14 cellular contexts compared by ENCODE assay signal in the genomic region with DNA sequence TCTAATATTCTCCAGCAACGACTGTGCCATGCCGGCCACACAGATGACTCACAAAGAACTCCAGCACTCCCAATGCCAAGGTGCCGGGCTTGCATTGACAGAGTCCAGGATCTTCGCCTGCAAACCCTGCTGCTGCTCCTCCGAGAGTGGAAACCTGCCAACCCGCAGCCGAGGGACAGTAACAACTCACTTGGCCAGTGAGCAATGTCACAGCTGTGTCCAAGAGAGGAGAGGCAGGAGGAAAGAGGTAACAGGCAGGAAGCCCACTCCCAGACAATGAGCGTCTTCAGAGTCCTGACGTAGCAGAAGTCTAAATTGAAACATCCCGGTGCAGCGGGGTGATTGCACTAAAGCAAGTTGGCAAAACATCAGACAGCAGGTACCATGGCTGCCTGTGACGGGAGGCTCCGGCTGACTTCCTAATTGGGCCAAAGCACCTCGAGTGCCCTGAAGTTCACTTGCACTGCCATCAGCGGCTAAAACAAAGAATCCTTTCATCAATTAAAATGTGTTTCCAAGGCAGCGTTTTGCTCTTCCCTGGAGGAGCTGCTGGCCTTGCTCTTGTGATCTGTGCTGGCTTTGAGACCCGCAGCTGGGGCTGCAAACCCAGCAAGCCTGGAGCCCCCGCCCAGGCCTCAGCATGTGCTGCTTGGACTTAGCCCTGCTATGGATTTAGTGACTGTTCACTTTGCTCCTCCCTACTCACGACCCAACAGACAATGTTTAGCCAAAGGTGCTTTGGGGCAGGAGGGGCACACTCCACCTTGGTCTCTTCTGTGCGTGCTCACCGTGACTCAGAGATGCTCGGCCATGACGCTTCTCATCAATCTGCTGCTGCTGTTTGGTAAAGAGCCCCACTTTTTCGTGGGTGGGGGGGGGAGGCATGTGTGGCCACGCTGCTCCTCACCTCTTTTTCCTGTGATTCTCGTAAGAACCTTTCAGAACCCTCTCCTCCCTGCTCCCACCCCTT. TPM values are rescaled to one million over a fixed set of nuclear protein-coding genes. Genes with fewer than 3 reads are reported as not detected.
DNase-seq lines count a peak whose midpoint lies in the region; ATAC-seq and TF ChIP-seq lines count a peak whose summit lies in the region.
"Had no signal": no experiment of that assay in that cellular context is flagged by ENCODE, and none has a peak within 500 bp of the region (broad histone marks: within the 10 kb centered on the region; RNA-seq: fewer than 3 reads in every experiment).

No MANE protein-coding gene starts in this region.

- CTCF ChIA-PET in OCI-LY7 (lab: Charles Lee; ENCODE audit: unreplicated experiment): no interaction called here

- H2AFZ ChIP-seq in OCI-LY7 (ENCODE audit: low read length): no peak overlapping the region

- ATAC-seq in heart left ventricle (peak; percentile 59 to 86 (median 74)), HG03025 (IDR thresholded peaks at IDR 0.05; ENCODE audit: low FRiP score, unreplicated experiment) (no peak)
- ATAC-seq in activated T-cell treated with anti-CD3 and anti-CD28 coated beads, Interleukin-2, amount 50 U/mL, for 72 hours (replicated peaks in 1 of 2): no peak
- ATAC-seq: GM12878 had no signal

- no peaks in the 10 kb centered on the region for H3K27me3 Mint-ChIP-seq in activated T-cell treated with anti-CD3 and anti-CD28 coated beads, Interleukin-2, amount 50 U/mL, for 72 hours (ENCODE audit: low read depth)
- H3K27me3 Mint-ChIP-seq: stimulated activated naive CD8-positive, alpha-beta T cell treated with anti-CD3 and anti-CD28 coated beads, Interleukin-15, Interleukin-2, amounts not matched to agents 100 ng/mL and 50 ng/mL, for 24 hours had no signal

- no peak overlapping the region for H3K27ac Mint-ChIP-seq in activated T-cell treated with anti-CD3 and anti-CD28 coated beads, Interleukin-2, amount 50 U/mL, for 72 hours
- H3K27ac Mint-ChIP-seq: stimulated activated naive CD8-positive, alpha-beta T cell treated with anti-CD3 and anti-CD28 coated beads, Interleukin-15, Interleukin-2, amounts not matched to agents 100 ng/mL and 50 ng/mL, for 24 hours had no signal

- H3K9me3 ChIP-seq in heart left ventricle (peaks cover 0 to 11% (median 3%) of the 10 kb centered on the region in 12 donors), OCI-LY7 (ENCODE audit: low read length) (peaks cover 5% of the 10 kb centered on the region; the same call in 1 of the 2 replicates)
- H3K9me3 ChIP-seq: colonic mucosa had no signal

- intact Hi-C loops in heart left ventricle (cut with DNase I) (no loop called here), OCI-LY7 (cut with micrococcal nuclease; ENCODE audit: unreplicated experiment) (no loop called here)

- H3K27me3 ChIP-seq in heart left ventricle: no peaks in the 10 kb centered on the region
- no peaks in the 10 kb centered on the region for H3K27me3 ChIP-seq in rectal smooth muscle tissue (ENCODE audit: control insufficient read depth, insufficient read depth, low read length)
- H3K27me3 ChIP-seq: colonic mucosa had no signal

- H3K4me1 ChIP-seq in heart left ventricle (peaks cover 0 to 11% (median 6%) of the 10 kb centered on the region in 12 donors), rectal smooth muscle tissue (ENCODE audit: control insufficient read depth, insufficient read depth, low read length) (peaks cover 5% of the 10 kb centered on the region), OCI-LY7 (ENCODE audit: insufficient read depth, low read length, poor library complexity, severe bottlenecking) (no peaks in the 10 kb centered on the region)
- H3K4me1 ChIP-seq: Caco-2, colonic mucosa had no signal

- no peak overlapping the region for H3K9ac ChIP-seq in rectal smooth muscle tissue (ENCODE audit: low read length)

- no peaks in the 10 kb centered on the region for H3K9me2 ChIP-seq in OCI-LY7 (ENCODE audit: insufficient read depth, low read length)

- 35 to 50% (median 48%) methylated on average over 23 to 26 of the region's 26 CpGs for WGBS in heart left ventricle, 4 donors

- H3K4me3 ChIP-seq in heart left ventricle: peak overlapping the region in 5 of 12 donors; percentile 18 to 26 (median 24)
- peak overlapping the region; percentile 3 for H3K4me3 ChIP-seq in rectal smooth muscle tissue (ENCODE audit: low read length)
- H3K4me3 ChIP-seq in OCI-LY7 (ENCODE audit: low read depth, low read length, poor library complexity, severe bottlenecking): no peak overlapping the region
- H3K4me3 ChIP-seq: colonic mucosa, GM12878 had no signal

- H4K20me1 ChIP-seq in OCI-LY7 (ENCODE audit: insufficient read depth, low read length): no peaks in the 10 kb centered on the region

- H3K36me3 ChIP-seq in heart left ventricle (peaks cover 0 to 27% (median 3%) of the 10 kb centered on the region in 9 donors), rectal smooth muscle tissue (ENCODE audit: control insufficient read depth, insufficient read depth, low read length) (peaks cover 10% of the 10 kb centered on the region), OCI-LY7 (ENCODE audit: insufficient read depth, low read length) (peaks cover 15% of the 10 kb centered on the region; the same call in 1 of the 2 replicates)
- H3K36me3 ChIP-seq: colonic mucosa had no signal

- H3K27ac ChIP-seq in heart left ventricle (peak overlapping the region in 1 of 12 donors; percentile 18), rectal smooth muscle tissue (ENCODE audit: low read depth, low read length) (peak overlapping the region; percentile 60), OCI-LY7 (ENCODE audit: low read depth, low read length, poor library complexity, severe bottlenecking) (no peak overlapping the region)
- H3K27ac ChIP-seq: colonic mucosa had no signal

- BruUV-seq in OCI-LY7 (replicated peaks; lab: Mats Ljungman, UMichigan): no TSS peak

- no peaks in the 10 kb centered on the region for H3K79me2 ChIP-seq in OCI-LY7 (ENCODE audit: insufficient read depth, low read depth, low read length)

- peak; percentile 23 for DNase-seq in H4 (ENCODE audit: low spot score)
- DNase-seq in amniotic epithelial cell (ENCODE audit: low read depth): peak; percentile 40
- DNase-seq in heart left ventricle: peak; percentile 44 to 77 (median 71)
- no peak for DNase-seq in OCI-LY7 (ENCODE audit: low spot score)
- DNase-seq in CD1c-positive myeloid dendritic cell (ENCODE audit: extremely low spot score): no peak
- DNase-seq in activated T-cell treated with anti-CD3 and anti-CD28 coated beads, Interleukin-2, amount 50 U/mL, for 72 hours: no peak
- DNase-seq: activated effector memory CD4-positive, alpha-beta T cell treated with Interleukin-2 at 50 U/mL for 16 hours; Caco-2; colonic mucosa; RPMI8226 had no signal

- TF ChIP-seq POLR2A in heart left ventricle (IDR thresholded peaks at IDR 0.05): no peak

- TF ChIP-seq CTCF in heart left ventricle (IDR thresholded peaks at IDR 0.05): no peak
- TF ChIP-seq CTCF in OCI-LY7 (conservative IDR thresholded peaks at IDR 0.05; ENCODE audit: low read length): no peak

- H3K9me3 Mint-ChIP-seq in activated T-cell treated with anti-CD3 and anti-CD28 coated beads, Interleukin-2, amount 50 U/mL, for 72 hours: peaks cover 0 to 2% of the 10 kb centered on the region in 2 donors

- no peak overlapping the region for H3K4me3 Mint-ChIP-seq in activated T-cell treated with anti-CD3 and anti-CD28 coated beads, Interleukin-2, amount 50 U/mL, for 72 hours
- H3K4me3 Mint-ChIP-seq: stimulated activated naive CD8-positive, alpha-beta T cell treated with anti-CD3 and anti-CD28 coated beads, Interleukin-15, Interleukin-2, amounts not matched to agents 100 ng/mL and 50 ng/mL, for 24 hours had no signal

- H3K4me2 ChIP-seq in OCI-LY7 (ENCODE audit: low read length): no peak overlapping the region

- peaks cover 9 to 10% of the 10 kb centered on the region in 2 donors for H3K36me3 Mint-ChIP-seq in activated T-cell treated with anti-CD3 and anti-CD28 coated beads, Interleukin-2, amount 50 U/mL, for 72 hours (ENCODE audit: insufficient read depth in 2 of 2)

- POLR2A ChIA-PET in OCI-LY7 (lab: Charles Lee): no interaction called here

- no peaks in the 10 kb centered on the region for H3K4me1 Mint-ChIP-seq in activated T-cell treated with anti-CD3 and anti-CD28 coated beads, Interleukin-2, amount 50 U/mL, for 72 hours (ENCODE audit: low read depth)

RNA-seq across cellular contexts. Expression of a gene that starts 36.5 kb away (rescaled TPM):
- total RNA-seq in H4 (2014; rRNA removed; shearing (Covaris generic)): 116 and 126 TPM in 2 replicates
- total RNA-seq in heart left ventricle: 10 to 100 TPM; 28.9 to 55.7 (median 41.2) TPM
- 10 to 100 TPM; 16.1 to 44.7 TPM for polyA plus RNA-seq in heart left ventricle
- 37.8 and 42.5 TPM in 2 replicates for total RNA-seq in OCI-LY7 (2014; rRNA removed; shearing (Covaris generic))
- 79.4 and 81.9 TPM in 2 replicates for total RNA-seq in OCI-LY7 (2022)
- 100 to 1,000 TPM; 112 to 126 TPM for total RNA-seq in activated T-cell treated with anti-CD3 and anti-CD28 coated beads, Interleukin-2, amount 50 U/mL, for 72 hours

Comparison
In these comparisons a context has a peak if more than half of its experiments do, and no peak if none do; other contexts are left out.
1. DNase-seq: peak in H4 (single experiment), amniotic epithelial cell (single experiment) and heart left ventricle (5 of 5); none in OCI-LY7 (single experiment), CD1c-positive myeloid dendritic cell (single experiment) and activated T-cell treated with anti-CD3 and anti-CD28 coated beads, Interleukin-2, amount 50 U/mL, for 72 hours (0 of 2).
2. ATAC-seq: peak in heart left ventricle (4 of 4); none in HG03025 (single experiment) and activated T-cell treated with anti-CD3 and anti-CD28 coated beads, Interleukin-2, amount 50 U/mL, for 72 hours (0 of 2).